ENCODE assay signal across 1 cellular context in the genomic region with DNA sequence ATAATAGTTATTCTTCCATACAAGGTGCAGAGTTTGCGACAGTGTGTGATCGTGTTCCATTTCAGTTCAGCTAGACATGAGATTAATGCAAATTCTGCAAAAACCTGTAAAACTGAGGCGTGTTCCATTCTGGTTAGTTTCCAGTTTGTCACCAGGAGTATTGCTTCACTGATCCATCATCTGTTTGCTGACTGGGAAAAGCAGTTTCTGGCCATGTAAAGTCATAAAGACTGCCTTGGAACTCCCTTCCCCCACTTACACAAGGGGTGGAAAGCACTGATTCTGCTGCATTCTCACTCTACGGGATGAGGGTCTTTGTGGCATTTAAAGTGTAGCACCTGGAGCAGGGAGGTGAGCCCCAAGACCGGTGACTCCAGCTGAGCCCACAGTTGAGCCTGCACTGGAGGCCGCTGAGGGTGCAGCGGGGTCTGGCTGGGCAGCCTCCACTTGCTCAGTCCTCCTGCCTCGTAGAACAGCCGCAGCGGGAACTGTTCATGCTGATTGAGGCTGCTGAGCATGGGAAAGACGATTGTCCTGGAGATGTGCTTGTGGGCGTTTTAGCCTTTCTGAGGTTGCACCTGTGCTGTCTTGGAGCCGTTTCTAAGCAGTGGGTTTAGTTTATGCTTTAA.
TF ChIP-seq lines count a peak whose summit lies in the region.

No MANE protein-coding gene starts in this region.

TF ChIP-seq in GM12878, 131 proteins besides CTCF, POLR2A, EP300 and RAD21:
- TF ChIP-seq SMAD1 (IDR thresholded peaks at IDR 0.05; ENCODE audit: low read depth, partially characterized antibody) (no peak), CREM (IDR thresholded peaks at IDR 0.05; ENCODE audit: low read depth) (no peak), ZNF274 (IDR thresholded peaks at IDR 0.05; ENCODE audit: insufficient read depth, insufficient read length) (no peak), CHD4 (IDR thresholded peaks at IDR 0.05) (no peak), CREB1 (IDR thresholded peaks at IDR 0.05; ENCODE audit: low read depth) (no peak), MYC (IDR thresholded peaks at IDR 0.05; ENCODE audit: insufficient read depth, insufficient read length, insufficient replicate concordance, low read length, severe bottlenecking) (no peak), SIN3A (IDR thresholded peaks at IDR 0.05; ENCODE audit: low read depth, low read length) (no peak), IKZF1 (conservative IDR thresholded peaks at IDR 0.05) (no peak)
- TF ChIP-seq, protein P1, sequence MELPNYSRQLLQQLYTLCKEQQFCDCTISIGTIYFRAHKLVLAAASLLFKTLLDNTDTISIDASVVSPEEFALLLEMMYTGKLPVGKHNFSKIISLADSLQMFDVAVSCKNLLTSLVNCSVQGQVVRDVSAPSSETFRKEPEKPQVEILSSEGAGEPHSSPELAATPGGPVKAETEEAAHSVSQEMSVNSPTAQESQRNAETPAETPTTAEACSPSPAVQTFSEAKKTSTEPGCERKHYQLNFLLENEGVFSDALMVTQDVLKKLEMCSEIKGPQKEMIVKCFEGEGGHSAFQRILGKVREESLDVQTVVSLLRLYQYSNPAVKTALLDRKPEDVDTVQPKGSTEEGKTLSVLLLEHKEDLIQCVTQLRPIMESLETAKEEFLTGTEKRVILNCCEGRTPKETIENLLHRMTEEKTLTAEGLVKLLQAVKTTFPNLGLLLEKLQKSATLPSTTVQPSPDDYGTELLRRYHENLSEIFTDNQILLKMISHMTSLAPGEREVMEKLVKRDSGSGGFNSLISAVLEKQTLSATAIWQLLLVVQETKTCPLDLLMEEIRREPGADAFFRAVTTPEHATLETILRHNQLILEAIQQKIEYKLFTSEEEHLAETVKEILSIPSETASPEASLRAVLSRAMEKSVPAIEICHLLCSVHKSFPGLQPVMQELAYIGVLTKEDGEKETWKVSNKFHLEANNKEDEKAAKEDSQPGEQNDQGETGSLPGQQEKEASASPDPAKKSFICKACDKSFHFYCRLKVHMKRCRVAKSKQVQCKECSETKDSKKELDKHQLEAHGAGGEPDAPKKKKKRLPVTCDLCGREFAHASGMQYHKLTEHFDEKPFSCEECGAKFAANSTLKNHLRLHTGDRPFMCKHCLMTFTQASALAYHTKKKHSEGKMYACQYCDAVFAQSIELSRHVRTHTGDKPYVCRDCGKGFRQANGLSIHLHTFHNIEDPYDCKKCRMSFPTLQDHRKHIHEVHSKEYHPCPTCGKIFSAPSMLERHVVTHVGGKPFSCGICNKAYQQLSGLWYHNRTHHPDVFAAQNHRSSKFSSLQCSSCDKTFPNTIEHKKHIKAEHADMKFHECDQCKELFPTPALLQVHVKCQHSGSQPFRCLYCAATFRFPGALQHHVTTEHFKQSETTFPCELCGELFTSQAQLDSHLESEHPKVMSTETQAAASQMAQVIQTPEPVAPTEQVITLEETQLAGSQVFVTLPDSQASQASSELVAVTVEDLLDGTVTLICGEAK (IDR thresholded peaks at IDR 0.05; ENCODE audit: borderline replicate concordance): no peak
- TF ChIP-seq, protein P2, sequence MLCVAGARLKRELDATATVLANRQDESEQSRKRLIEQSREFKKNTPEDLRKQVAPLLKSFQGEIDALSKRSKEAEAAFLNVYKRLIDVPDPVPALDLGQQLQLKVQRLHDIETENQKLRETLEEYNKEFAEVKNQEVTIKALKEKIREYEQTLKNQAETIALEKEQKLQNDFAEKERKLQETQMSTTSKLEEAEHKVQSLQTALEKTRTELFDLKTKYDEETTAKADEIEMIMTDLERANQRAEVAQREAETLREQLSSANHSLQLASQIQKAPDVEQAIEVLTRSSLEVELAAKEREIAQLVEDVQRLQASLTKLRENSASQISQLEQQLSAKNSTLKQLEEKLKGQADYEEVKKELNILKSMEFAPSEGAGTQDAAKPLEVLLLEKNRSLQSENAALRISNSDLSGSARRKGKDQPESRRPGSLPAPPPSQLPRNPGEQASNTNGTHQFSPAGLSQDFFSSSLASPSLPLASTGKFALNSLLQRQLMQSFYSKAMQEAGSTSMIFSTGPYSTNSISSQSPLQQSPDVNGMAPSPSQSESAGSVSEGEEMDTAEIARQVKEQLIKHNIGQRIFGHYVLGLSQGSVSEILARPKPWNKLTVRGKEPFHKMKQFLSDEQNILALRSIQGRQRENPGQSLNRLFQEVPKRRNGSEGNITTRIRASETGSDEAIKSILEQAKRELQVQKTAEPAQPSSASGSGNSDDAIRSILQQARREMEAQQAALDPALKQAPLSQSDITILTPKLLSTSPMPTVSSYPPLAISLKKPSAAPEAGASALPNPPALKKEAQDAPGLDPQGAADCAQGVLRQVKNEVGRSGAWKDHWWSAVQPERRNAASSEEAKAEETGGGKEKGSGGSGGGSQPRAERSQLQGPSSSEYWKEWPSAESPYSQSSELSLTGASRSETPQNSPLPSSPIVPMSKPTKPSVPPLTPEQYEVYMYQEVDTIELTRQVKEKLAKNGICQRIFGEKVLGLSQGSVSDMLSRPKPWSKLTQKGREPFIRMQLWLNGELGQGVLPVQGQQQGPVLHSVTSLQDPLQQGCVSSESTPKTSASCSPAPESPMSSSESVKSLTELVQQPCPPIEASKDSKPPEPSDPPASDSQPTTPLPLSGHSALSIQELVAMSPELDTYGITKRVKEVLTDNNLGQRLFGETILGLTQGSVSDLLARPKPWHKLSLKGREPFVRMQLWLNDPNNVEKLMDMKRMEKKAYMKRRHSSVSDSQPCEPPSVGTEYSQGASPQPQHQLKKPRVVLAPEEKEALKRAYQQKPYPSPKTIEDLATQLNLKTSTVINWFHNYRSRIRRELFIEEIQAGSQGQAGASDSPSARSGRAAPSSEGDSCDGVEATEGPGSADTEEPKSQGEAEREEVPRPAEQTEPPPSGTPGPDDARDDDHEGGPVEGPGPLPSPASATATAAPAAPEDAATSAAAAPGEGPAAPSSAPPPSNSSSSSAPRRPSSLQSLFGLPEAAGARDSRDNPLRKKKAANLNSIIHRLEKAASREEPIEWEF (IDR thresholded peaks at IDR 0.05; ENCODE audit: insufficient replicate concordance, low read depth, low read length): no peak
